8 cellular contexts compared by ENCODE assay signal in genomic region chr3:88058322-88058592, GRCh38. TPM values are rescaled to one million over a fixed set of nuclear protein-coding genes. Genes with fewer than 3 reads are reported as not detected.
A peak's percentile ranks its signal among the peaks of the same experiment; 100 is the strongest.
DNase-seq lines count a peak whose midpoint lies in the region; ATAC-seq, FAIRE-seq and TF ChIP-seq lines count a peak whose summit lies in the region.

No MANE protein-coding gene starts in this region.

- no peaks in the 10 kb centered on the region for H3K27me3 ChIP-seq in BLaER1 treated with 17β-estradiol and CSF1 and Interleukin-3, amounts not matched to agents 10 nM and 100 nM
- no peaks in the 10 kb centered on the region for H3K27me3 ChIP-seq in keratinocyte (ENCODE audit: control insufficient read depth, extremely low read depth, insufficient read depth, low read length)
- no peaks in the 10 kb centered on the region for H3K27me3 ChIP-seq in thymus (ENCODE audit: control insufficient read depth, insufficient read depth)

- peaks cover 11 to 63% (median 45%) of the 10 kb centered on the region in 11 experiments; a peak in 19 of 22 replicates for H4K20me1 ChIP-seq in BLaER1 treated with 17β-estradiol and CSF1 and Interleukin-3, amounts not matched to agents 10 nM and 100 nM
- H4K20me1 ChIP-seq in keratinocyte (ENCODE audit: control insufficient read depth, extremely low read depth, insufficient read depth, low read length), result peaks cover 6% of the 10 kb centered on the region

- H3K9me1 ChIP-seq in keratinocyte (ENCODE audit: control insufficient read depth, extremely low read depth, insufficient read depth, low read length), result no peaks in the 10 kb centered on the region

- H3K9ac ChIP-seq in BLaER1 treated with 17β-estradiol and CSF1 and Interleukin-3, amounts not matched to agents 10 nM and 100 nM, result peak overlapping the region; percentile 92 to 98 (median 95)
- H3K9ac ChIP-seq in keratinocyte (ENCODE audit: control insufficient read depth, extremely low read depth, insufficient read depth, low read length), result peak overlapping the region; percentile 92

- H2AFZ ChIP-seq in keratinocyte (ENCODE audit: control insufficient read depth, low read length), result peak overlapping the region; percentile 85

- TF ChIP-seq CTCF in keratinocyte (optimal IDR thresholded peaks at IDR 0.05 in 1 of 3, IDR thresholded peaks at IDR 0.05 in 1 of 3, conservative IDR thresholded peaks at IDR 0.05 in 1 of 3; ENCODE audit: extremely low read depth in 1 of 3, insufficient read depth in 2 of 3, low read length in 3 of 3), result no peak

- peaks cover 13 to 47% (median 35%) of the 10 kb centered on the region in 10 experiments for H3K4me1 ChIP-seq in BLaER1 treated with 17β-estradiol and CSF1 and Interleukin-3, amounts not matched to agents 10 nM and 100 nM
- H3K4me1 ChIP-seq in keratinocyte (ENCODE audit: control insufficient read depth, extremely low read depth, insufficient read depth, low read length) (peaks cover 25% of the 10 kb centered on the region), thymus (ENCODE audit: control insufficient read depth, insufficient read depth, low read length) (peaks cover 6% of the 10 kb centered on the region)

- peaks cover 52% of the 10 kb centered on the region for H3K4me1 Mint-ChIP-seq in activated T-helper 2 cell treated with anti-CD3 and anti-CD28 coated beads, Interferon-gamma antibody, Interleukin-2, Interleukin-4, amounts not matched to agents 10 μg/mL and 5 μg/mL and 100 μg/mL, durations not matched to agents 14 hours and 24 hours and 36 hours (ENCODE audit: low read depth)

- intact Hi-C loops in activated T-helper 2 cell treated with anti-CD3 and anti-CD28 coated beads, Interferon-gamma antibody, Interleukin-2, Interleukin-4, amounts not matched to agents 10 μg/mL and 5 μg/mL and 100 μg/mL, durations not matched to agents 14 hours and 24 hours and 36 hours (cut with micrococcal nuclease), result loop anchor here (2.0 to 5.0 kb wide), 3 partner anchors 27 to 74 kb away; no protein-coding TSS in a partner anchor

- H3K27ac Mint-ChIP-seq in activated T-helper 2 cell treated with anti-CD3 and anti-CD28 coated beads, Interferon-gamma antibody, Interleukin-2, Interleukin-4, amounts not matched to agents 10 μg/mL and 5 μg/mL and 100 μg/mL, durations not matched to agents 14 hours and 24 hours and 36 hours, result peak overlapping the region; percentile 98

- H3K79me2 ChIP-seq in keratinocyte (ENCODE audit: control insufficient read depth, insufficient read depth, low read length), result peaks cover 68% of the 10 kb centered on the region

- H3K36me3 ChIP-seq in BLaER1 treated with 17β-estradiol and CSF1 and Interleukin-3, amounts not matched to agents 10 nM and 100 nM, result peaks cover 20 to 48% (median 30%) of the 10 kb centered on the region in 11 experiments
- H3K36me3 ChIP-seq in keratinocyte (ENCODE audit: control insufficient read depth in 2 of 2, extremely low read depth in 1 of 2, insufficient read depth in 2 of 2, low read length in 2 of 2), result peaks cover 4 to 6% of the 10 kb centered on the region in 2 experiments
- H3K36me3 ChIP-seq in thymus (ENCODE audit: control insufficient read depth, insufficient read depth), result peaks cover 6% of the 10 kb centered on the region

- no peak for DNase-seq in activated T-helper 2 cell treated with anti-CD3 and anti-CD28 coated beads, Interferon-gamma antibody, Interleukin-2, Interleukin-4, amounts not matched to agents 10 μg/mL and 5 μg/mL and 100 μg/mL, durations not matched to agents 14 hours and 24 hours and 36 hours (ENCODE audit: low spot score)
- DNase-seq in keratinocyte (ENCODE audit: low read depth, low spot score) (no peak), NCI-H82 (lab: John Stamatoyannopoulos, UW) (no peak), hepatic stellate cell (ENCODE audit: low spot score) (no peak), occipital lobe (lab: John Stamatoyannopoulos, UW) (no peak)

- H3K36me3 Mint-ChIP-seq in activated T-helper 2 cell treated with anti-CD3 and anti-CD28 coated beads, Interferon-gamma antibody, Interleukin-2, Interleukin-4, amounts not matched to agents 10 μg/mL and 5 μg/mL and 100 μg/mL, durations not matched to agents 14 hours and 24 hours and 36 hours (ENCODE audit: low read depth), result peaks cover 44% of the 10 kb centered on the region

- ATAC-seq in GM21786 (IDR thresholded peaks at IDR 0.05; ENCODE audit: unreplicated experiment), result peak; percentile 17

- no peaks in the 10 kb centered on the region for H3K9me3 Mint-ChIP-seq in activated T-helper 2 cell treated with anti-CD3 and anti-CD28 coated beads, Interferon-gamma antibody, Interleukin-2, Interleukin-4, amounts not matched to agents 10 μg/mL and 5 μg/mL and 100 μg/mL, durations not matched to agents 14 hours and 24 hours and 36 hours

- FAIRE-seq in keratinocyte (lab: Jason Lieb, UNC), result no peak

- peak overlapping the region; percentile 86 to 100 (median 97) for H3K4me3 ChIP-seq in BLaER1 treated with 17β-estradiol and CSF1 and Interleukin-3, amounts not matched to agents 10 nM and 100 nM
- peak overlapping the region; percentile 79 to 94 (median 81) for H3K4me3 ChIP-seq in keratinocyte (ENCODE audit: control insufficient read depth in 2 of 3, extremely low read depth in 1 of 3, insufficient read depth in 2 of 3, low read depth in 1 of 3, low read length in 3 of 3)
- peak overlapping the region; percentile 93 for H3K4me3 ChIP-seq in thymus (ENCODE audit: low read length)

- WGBS in thymus, result under 1% methylated on average over 23 of the region's 23 CpGs

- dilution Hi-C loops in keratinocyte (cut with MboI; ENCODE audit: extremely low pct_ligation_motif_present, low sequenced_read_pairs), result no loop called here

- H3K4me2 ChIP-seq in BLaER1 treated with 17β-estradiol and CSF1 and Interleukin-3, amounts not matched to agents 10 nM and 100 nM, result peak overlapping the region; percentile 73 to 91 (median 76)
- H3K4me2 ChIP-seq in keratinocyte (ENCODE audit: control insufficient read depth, extremely low read depth, insufficient read depth, low read depth, low read length), result peak overlapping the region; percentile 85

- peak overlapping the region; percentile 92 to 99 (median 96) for H3K27ac ChIP-seq in BLaER1 treated with 17β-estradiol and CSF1 and Interleukin-3, amounts not matched to agents 10 nM and 100 nM
- H3K27ac ChIP-seq in keratinocyte (ENCODE audit: control insufficient read depth, insufficient read depth, low read length), result peak overlapping the region; percentile 80
- peak overlapping the region; percentile 99 for H3K27ac ChIP-seq in thymus (ENCODE audit: low read depth)

- no peaks in the 10 kb centered on the region for H3K27me3 Mint-ChIP-seq in activated T-helper 2 cell treated with anti-CD3 and anti-CD28 coated beads, Interferon-gamma antibody, Interleukin-2, Interleukin-4, amounts not matched to agents 10 μg/mL and 5 μg/mL and 100 μg/mL, durations not matched to agents 14 hours and 24 hours and 36 hours (ENCODE audit: low read depth)

- H3K4me3 Mint-ChIP-seq in activated T-helper 2 cell treated with anti-CD3 and anti-CD28 coated beads, Interferon-gamma antibody, Interleukin-2, Interleukin-4, amounts not matched to agents 10 μg/mL and 5 μg/mL and 100 μg/mL, durations not matched to agents 14 hours and 24 hours and 36 hours (ENCODE audit: low read depth), result peak overlapping the region; percentile 100

- peaks cover 0 to 5% (median 0%) of the 10 kb centered on the region in 11 experiments; a peak in 5 of 22 replicates for H3K9me3 ChIP-seq in BLaER1 treated with 17β-estradiol and CSF1 and Interleukin-3, amounts not matched to agents 10 nM and 100 nM (replicated peaks in 1 of 11)
- no peaks in the 10 kb centered on the region for H3K9me3 ChIP-seq in keratinocyte (ENCODE audit: control insufficient read depth, low read depth, low read length)
- no peaks in the 10 kb centered on the region for H3K9me3 ChIP-seq in thymus (ENCODE audit: control insufficient read depth)

RNA-seq across cellular contexts. Expression of gene CGGBP1, which starts 0.5 kb away (rescaled TPM):
- 94.7 and 95.1 TPM in 2 replicates for total RNA-seq in activated T-helper 2 cell treated with anti-CD3 and anti-CD28 coated beads, Interferon-gamma antibody, Interleukin-2, Interleukin-4, amounts not matched to agents 10 μg/mL and 5 μg/mL and 100 μg/mL, durations not matched to agents 14 hours and 24 hours and 36 hours
- polyA plus RNA-seq in keratinocyte, result 25.2 to 43.3 TPM (median 43.0 TPM) in 3 replicates
- polyA plus RNA-seq in keratinocyte (2011; ENCODE audit: low read depth), result 12.6 TPM
- polyA plus RNA-seq in keratinocyte (2011; cell fraction: cytosol; rRNA removed), result 25.1 and 45.6 TPM in 2 replicates
- polyA plus RNA-seq in keratinocyte (2011; cell fraction: nucleus; rRNA removed), result 39.7 and 50.9 TPM in 2 replicates
- polyA plus RNA-seq in keratinocyte (2012; ENCODE audit: low replicate concordance), result 21.3 and 30.2 TPM in 2 replicates
- polyA minus RNA-seq in keratinocyte, result 33.6 to 51.9 TPM (median 34.6 TPM) in 3 replicates
- polyA minus RNA-seq in keratinocyte (2011; cell fraction: cytosol; rRNA and poly(A)+ RNA removed), result 21.7 TPM
- polyA minus RNA-seq in keratinocyte (2011; cell fraction: nucleus; rRNA and poly(A)+ RNA removed), result 11.8 and 21.0 TPM in 2 replicates
- polyA plus RNA-seq in thymus, result 121 TPM
- 158 TPM for total RNA-seq in occipital lobe

RNA-seq across cellular contexts. Expression of gene ZNF654, which starts 0.8 kb away (rescaled TPM):
- total RNA-seq in activated T-helper 2 cell treated with anti-CD3 and anti-CD28 coated beads, Interferon-gamma antibody, Interleukin-2, Interleukin-4, amounts not matched to agents 10 μg/mL and 5 μg/mL and 100 μg/mL, durations not matched to agents 14 hours and 24 hours and 36 hours, result 16.7 and 20.7 TPM in 2 replicates
- 3.5 to 8.2 TPM (median 4.1 TPM) in 3 replicates for polyA plus RNA-seq in keratinocyte
- polyA plus RNA-seq in keratinocyte (2011; ENCODE audit: low read depth), result 5.3 TPM
- polyA plus RNA-seq in keratinocyte (2011; cell fraction: cytosol; rRNA removed), result 3.5 and 7.1 TPM in 2 replicates
- 9.9 and 12.8 TPM in 2 replicates for polyA plus RNA-seq in keratinocyte (2011; cell fraction: nucleus; rRNA removed)
- polyA plus RNA-seq in keratinocyte (2012; ENCODE audit: low replicate concordance), result 5.3 and 8.6 TPM in 2 replicates
- polyA minus RNA-seq in keratinocyte, result 1.3 to 10.5 TPM (median 2.9 TPM) in 3 replicates
- polyA minus RNA-seq in keratinocyte (2011; cell fraction: cytosol; rRNA and poly(A)+ RNA removed), result 3.8 TPM
- 9.0 and 18.2 TPM in 2 replicates for polyA minus RNA-seq in keratinocyte (2011; cell fraction: nucleus; rRNA and poly(A)+ RNA removed)
- polyA plus RNA-seq in thymus, result 9.5 TPM
- total RNA-seq in occipital lobe, result 46.8 TPM
